ENCODE assay signal across 1 cellular context in genomic region chr11:130198964-130199363, GRCh38.
TF ChIP-seq lines count a peak whose summit lies in the region.

No MANE protein-coding gene starts in this region.

TF ChIP-seq in GM23338, 12 proteins besides CTCF, POLR2A, EP300 and RAD21:
- TF ChIP-seq ZNF114 (CRISPR knock-in tag; IDR thresholded peaks at IDR 0.05) = no peak
- no peak for TF ChIP-seq EZH2 (IDR thresholded peaks at IDR 0.05; ENCODE audit: low read depth, unreplicated experiment)
- no peak for TF ChIP-seq ZNF331 (CRISPR knock-in tag; IDR thresholded peaks at IDR 0.05; ENCODE audit: low read depth)
- TF ChIP-seq STAT1 (IDR thresholded peaks at IDR 0.05; ENCODE audit: unreplicated experiment) = no peak
- no peak for TF ChIP-seq EZH2phosphoT487 (IDR thresholded peaks at IDR 0.05; ENCODE audit: unreplicated experiment)
- TF ChIP-seq NANOG (IDR thresholded peaks at IDR 0.05; ENCODE audit: borderline replicate concordance) = no peak
- no peak for TF ChIP-seq JUNB (IDR thresholded peaks at IDR 0.05; ENCODE audit: unreplicated experiment)
- TF ChIP-seq REST (IDR thresholded peaks at IDR 0.05; ENCODE audit: unreplicated experiment) = no peak
- no peak for TF ChIP-seq ETS1 (IDR thresholded peaks at IDR 0.05)
- TF ChIP-seq POLR2AphosphoS5 (IDR thresholded peaks at IDR 0.05; ENCODE audit: low read depth) = no peak
- TF ChIP-seq CREB1 (CRISPR knock-in tag; IDR thresholded peaks at IDR 0.05; ENCODE audit: low read depth) = no peak
- no peak for TF ChIP-seq ZNF462 (CRISPR knock-in tag; IDR thresholded peaks at IDR 0.05)
